Comparison of ENCODE assay signal across 9 cellular contexts in genomic region chr9:134502261-134503211, GRCh38.
DNase-seq lines count a peak whose midpoint lies in the region; ATAC-seq and TF ChIP-seq lines count a peak whose summit lies in the region.
"Had no signal": no experiment of that assay in that cellular context is flagged by ENCODE, and none has a peak within 500 bp of the region (broad histone marks: within the 10 kb centered on the region; RNA-seq: fewer than 3 reads in every experiment).

No MANE protein-coding gene starts in this region.

- H3K4me3 Mint-ChIP-seq in nephron = peak overlapping the region in 1 of 3 experiments; percentile 23
- H3K4me3 Mint-ChIP-seq: central memory CD8-positive, alpha-beta T cell had no signal

- no peaks in the 10 kb centered on the region for H3K9me2 ChIP-seq in PC-3 (replicated peaks; ENCODE audit: low read length)

- POLR2A ChIA-PET in PC-3 (lab: Charles Lee; ENCODE audit: unreplicated experiment) = no interaction called here

- DNase-seq in BE2C (peak; percentile 95), PC-3 (peak; percentile 79), fibroblast of gingiva (ENCODE audit: low read depth) (peak; percentile 98), activated gamma-delta T cell (lab: John Stamatoyannopoulos, UW) (no peak), cerebellar nuclear complex (lab: John Stamatoyannopoulos, UW) (no peak)

- H3K4me3 ChIP-seq in BE2C (ENCODE audit: low read depth, low read length) = no peak overlapping the region
- H3K4me3 ChIP-seq in PC-3 (ENCODE audit: low read length) = no peak overlapping the region

- H3K9ac ChIP-seq in PC-3 (ENCODE audit: low read length) = peak overlapping the region; percentile 38; the same call in 1 of the 2 replicates

- H3K9me3 Mint-ChIP-seq in nephron = peaks cover 5% of the 10 kb centered on the region
- H3K9me3 Mint-ChIP-seq: central memory CD8-positive, alpha-beta T cell had no signal

- H3F3A ChIP-seq in PC-3 (ENCODE audit: low read length, unreplicated experiment) = no peaks in the 10 kb centered on the region

- BruUV-seq in PC-3 (replicated peaks; lab: Mats Ljungman, UMichigan) = no TSS peak

- H3K27me3 ChIP-seq in BE2C = 0 out of 2 replicates have a peak, but pooled peaks cover 4% of the 10 kb centered on the region
- H3K27me3 ChIP-seq in PC-3 (ENCODE audit: low read length) = no peaks in the 10 kb centered on the region

- peaks cover 8% of the 10 kb centered on the region for H3K27me3 Mint-ChIP-seq in nephron (ENCODE audit: low read depth)

- H3K36me3 Mint-ChIP-seq in nephron (ENCODE audit: low read depth) = no peaks in the 10 kb centered on the region

- H3K4me2 ChIP-seq in PC-3 (ENCODE audit: low read length) = peak overlapping the region; percentile 28; the same call in 1 of the 2 replicates

- CTCF ChIA-PET in PC-3 (lab: Charles Lee) = no interaction called here

- no peaks in the 10 kb centered on the region for H3K36me3 ChIP-seq in BE2C
- H3K36me3 ChIP-seq in PC-3 (ENCODE audit: low read depth, low read length) = no peaks in the 10 kb centered on the region

- no peaks in the 10 kb centered on the region for H4K20me1 ChIP-seq in PC-3 (ENCODE audit: low read length)

- H3K79me2 ChIP-seq in PC-3 (ENCODE audit: low read length) = no peaks in the 10 kb centered on the region

- H2AFZ ChIP-seq in PC-3 (ENCODE audit: low read length) = no peak overlapping the region; the same call in 1 of the 2 replicates

- no peak for TF ChIP-seq CTCF in BE2C (IDR thresholded peaks at IDR 0.05; ENCODE audit: low read depth, low read length)
- TF ChIP-seq CTCF in PC-3 (conservative IDR thresholded peaks at IDR 0.05; ENCODE audit: low read depth, low read length) = no peak
- no peak for TF ChIP-seq CTCF in nephron (IDR thresholded peaks at IDR 0.05; ENCODE audit: unreplicated experiment in 3 of 3)

- intact Hi-C loops in PC-3 (cut with micrococcal nuclease) = no loop called here

- H3K27ac Mint-ChIP-seq in nephron = peak overlapping the region; percentile 68 to 84 (median 77)

- ATAC-seq in PC-3 (peak; percentile 100), GM19467 (IDR thresholded peaks at IDR 0.05; ENCODE audit: unreplicated experiment) (no peak), HG03439 (IDR thresholded peaks at IDR 0.05; ENCODE audit: unreplicated experiment) (no peak)

- H3K9me3 ChIP-seq in BE2C (no peaks in the 10 kb centered on the region), PC-3 (ENCODE audit: low read length) (no peaks in the 10 kb centered on the region)

- H3K4me1 ChIP-seq in BE2C (peaks cover 14% of the 10 kb centered on the region), PC-3 (ENCODE audit: insufficient read depth, low read length) (peaks cover 16% of the 10 kb centered on the region)

- H3K27ac ChIP-seq in PC-3 (ENCODE audit: low read length) = peak overlapping the region; percentile 13; the same call in 1 of the 2 replicates

- no peaks in the 10 kb centered on the region for H3K4me1 Mint-ChIP-seq in nephron
- H3K4me1 Mint-ChIP-seq: central memory CD8-positive, alpha-beta T cell had no signal

Comparison
In these comparisons a context has a peak if more than half of its experiments do, and no peak if none do; other contexts are left out.
1. DNase-seq: peak in BE2C (single experiment), PC-3 (single experiment) and fibroblast of gingiva (single experiment); none in activated gamma-delta T cell (single experiment) and cerebellar nuclear complex (0 of 2).